ENCODE assay signal across 20 cellular contexts in the genomic region with DNA sequence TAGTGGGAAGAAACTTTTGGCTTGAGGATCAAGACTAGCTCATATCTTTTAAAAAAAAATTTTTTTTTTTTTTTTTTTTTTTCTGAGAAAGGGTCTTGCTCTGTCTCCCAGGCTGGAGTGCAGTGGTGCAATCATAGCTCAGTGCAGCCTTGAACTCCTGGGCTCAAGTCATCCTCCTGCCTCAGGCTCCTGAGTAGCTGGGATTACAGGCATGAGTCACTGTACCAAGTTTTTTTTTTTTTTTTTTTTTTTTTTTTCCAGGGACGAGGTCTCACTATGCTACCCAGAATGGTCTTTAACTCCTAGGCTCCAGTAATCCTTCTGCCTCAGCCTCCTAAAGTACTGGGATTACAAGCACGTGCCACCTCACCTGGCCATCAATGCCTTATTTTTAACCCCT. TPM values are rescaled to one million over a fixed set of nuclear protein-coding genes. Genes with fewer than 3 reads are reported as not detected.
A peak's percentile ranks its signal among the peaks of the same experiment; 100 is the strongest.
DNase-seq lines count a peak whose midpoint lies in the region; ATAC-seq, FAIRE-seq and TF ChIP-seq lines count a peak whose summit lies in the region.
"Had no signal": no experiment of that assay in that cellular context is flagged by ENCODE, and none has a peak within 500 bp of the region (broad histone marks: within the 10 kb centered on the region; RNA-seq: fewer than 3 reads in every experiment).

No MANE protein-coding gene starts in this region.

- intact Hi-C loops in Calu3 (cut with micrococcal nuclease; ENCODE audit: unreplicated experiment) = no loop called here
- intact Hi-C loops in IMR-90 (cut with micrococcal nuclease) = no loop called here

- no peak overlapping the region for H3K9ac ChIP-seq in IMR-90 (ENCODE audit: low read depth, low read length)
- no peak overlapping the region for H3K9ac ChIP-seq in mesenchymal stem cell (ENCODE audit: low read length)

- no peak overlapping the region for H3K56ac ChIP-seq in IMR-90 (ENCODE audit: extremely low read depth, insufficient read depth, low read length)

- ATAC-seq in IMR-90 (ENCODE audit: low read depth) = peak; percentile 48
- ATAC-seq in activated CD4-positive, CD25-positive, alpha-beta regulatory T cell treated with anti-CD3 and anti-CD28 coated beads, Interleukin-2, amount 50 U/mL, for 24 hours = no peak
- ATAC-seq: GM23338 had no signal

- H3K79me1 ChIP-seq in IMR-90 (ENCODE audit: low read depth in 1 of 2, low read length in 2 of 2) (peaks cover 19 to 32% of the 10 kb centered on the region in 2 experiments), mesenchymal stem cell (replicated peaks; ENCODE audit: low read length, poor library complexity, severe bottlenecking) (peaks cover 32% of the 10 kb centered on the region)

- DNase-seq in Calu3 (no peak), IMR-90 (no peak), brain microvascular endothelial cell (peak; percentile 34), mesenchymal stem cell (peak; percentile 58), glomerular visceral epithelial cell (ENCODE audit: extremely low spot score) (no peak), H54 (ENCODE audit: insufficient read length, low spot score) (no peak)
- DNase-seq: activated naive CD8-positive, alpha-beta T cell treated with anti-CD3 and anti-CD28 coated beads for 36 hours; CD8-positive, alpha-beta memory T cell; DND-41; head of caudate nucleus; NCI-H1436 treated with DMSO at 0.1 percent for 48 hours; NCI-H748 treated with DMSO at 0.1 percent for 48 hours; retina; stimulated activated CD4-positive, alpha-beta T cell treated with anti-CD3 and anti-CD28 coated beads, Interleukin-12 subunit alpha, Interleukin-12 subunit beta, amount 100 ng/mL, for 4 hours; T1000 had no signal

- no peak overlapping the region for H2BK120ac ChIP-seq in IMR-90 (ENCODE audit: low read depth, low read length)
- no peak overlapping the region for H2BK120ac ChIP-seq in mesenchymal stem cell (ENCODE audit: low read depth, low read length)

- H3K18ac ChIP-seq in IMR-90 (ENCODE audit: low read depth, low read length) = no peak overlapping the region
- H3K18ac ChIP-seq in mesenchymal stem cell (ENCODE audit: low read depth in 1 of 2, low read length in 2 of 2) = no peak overlapping the region

- no peak overlapping the region for H3K4me3 Mint-ChIP-seq in Calu3 (ENCODE audit: low read depth, unreplicated experiment)
- H3K4me3 Mint-ChIP-seq: activated naive CD8-positive, alpha-beta T cell treated with anti-CD3 and anti-CD28 coated beads for 36 hours; brain; CD8-positive, alpha-beta memory T cell; GM23338 had no signal

- no peak overlapping the region for H3K4ac ChIP-seq in IMR-90 (ENCODE audit: low read depth, low read length)
- H3K4ac ChIP-seq in mesenchymal stem cell (ENCODE audit: low read depth in 1 of 2, low read length in 2 of 2) = no peak overlapping the region

- H3K27me3 ChIP-seq in IMR-90 (ENCODE audit: control insufficient read depth, insufficient read depth, low read length) (no peaks in the 10 kb centered on the region), brain microvascular endothelial cell (replicated peaks) (no peaks in the 10 kb centered on the region), mesenchymal stem cell (ENCODE audit: control insufficient read depth in 1 of 2, insufficient read depth in 1 of 2, low read length in 2 of 2) (no peaks in the 10 kb centered on the region)
- H3K27me3 ChIP-seq: esophagus muscularis mucosa had no signal

- H2AFZ ChIP-seq in IMR-90 (replicated peaks; ENCODE audit: low read length, poor library complexity) (no peak overlapping the region), mesenchymal stem cell (ENCODE audit: low read depth, low read length) (no peak overlapping the region)
- H2AFZ ChIP-seq: GM23338 had no signal

- H3K27me3 Mint-ChIP-seq in Calu3 (ENCODE audit: unreplicated experiment) = no peaks in the 10 kb centered on the region
- H3K27me3 Mint-ChIP-seq: activated naive CD8-positive, alpha-beta T cell treated with anti-CD3 and anti-CD28 coated beads for 36 hours; CD8-positive, alpha-beta memory T cell had no signal

- peak overlapping the region; percentile 34 for H3K27ac Mint-ChIP-seq in Calu3 (ENCODE audit: unreplicated experiment)
- H3K27ac Mint-ChIP-seq: activated naive CD8-positive, alpha-beta T cell treated with anti-CD3 and anti-CD28 coated beads for 36 hours; brain; GM23338 had no signal

- POLR2A ChIA-PET in IMR-90 (lab: Charles Lee; ENCODE audit: unreplicated experiment) = no interaction called here

- no peak for FAIRE-seq in H54 (lab: Jason Lieb, UNC)

- no peak overlapping the region for H3K23ac ChIP-seq in IMR-90 (ENCODE audit: low read depth, low read length)
- H3K23ac ChIP-seq in mesenchymal stem cell (ENCODE audit: low read length in 2 of 2) = no peak overlapping the region

- peaks cover 21% of the 10 kb centered on the region for H3K36me3 ChIP-seq in IMR-90 (ENCODE audit: control insufficient read depth, insufficient read depth, low read length)
- no peaks in the 10 kb centered on the region for H3K36me3 ChIP-seq in brain microvascular endothelial cell (replicated peaks)
- peaks cover 7 to 22% of the 10 kb centered on the region in 2 experiments for H3K36me3 ChIP-seq in mesenchymal stem cell (ENCODE audit: control insufficient read depth in 1 of 2, insufficient read depth in 2 of 2, low read depth in 1 of 2, low read length in 2 of 2)

- TF ChIP-seq RAD21 in IMR-90 (IDR thresholded peaks at IDR 0.05; ENCODE audit: low read length) = no peak

- TF ChIP-seq CTCF in Calu3 (IDR thresholded peaks at IDR 0.05; ENCODE audit: unreplicated experiment) (no peak), IMR-90 (conservative IDR thresholded peaks at IDR 0.05; ENCODE audit: low read depth, low read length) (no peak), brain microvascular endothelial cell (IDR thresholded peaks at IDR 0.05; ENCODE audit: low read depth, low read length, missing control alignments) (no peak)

- H2BK20ac ChIP-seq in IMR-90 (ENCODE audit: low read depth, low read length) = no peak overlapping the region

- no peaks in the 10 kb centered on the region for H3K9me3 Mint-ChIP-seq in Calu3 (ENCODE audit: low read depth, unreplicated experiment)
- H3K9me3 Mint-ChIP-seq: activated naive CD8-positive, alpha-beta T cell treated with anti-CD3 and anti-CD28 coated beads for 36 hours; brain; CD8-positive, alpha-beta memory T cell; GM23338 had no signal

- in situ Hi-C loops in IMR-90 (cut with MboI; ENCODE audit: low sequenced_read_pairs) (no loop called here), brain microvascular endothelial cell (cut with HindIII; ENCODE audit: low pct_ligation_motif_present, low sequenced_read_pairs) (no loop called here)

- no peak overlapping the region for H2BK5ac ChIP-seq in IMR-90 (ENCODE audit: low read depth, low read length, poor library complexity, severe bottlenecking)
- no peak overlapping the region for H2BK5ac ChIP-seq in mesenchymal stem cell (ENCODE audit: low read depth, low read length, poor library complexity, severe bottlenecking)

- no peak overlapping the region for H2AK9ac ChIP-seq in IMR-90 (replicated peaks; ENCODE audit: low read depth, low read length, poor library complexity)

- H2BK12ac ChIP-seq in mesenchymal stem cell (ENCODE audit: low read length in 2 of 2) = no peak overlapping the region

- peaks cover 23% of the 10 kb centered on the region for H3K36me3 Mint-ChIP-seq in Calu3 (ENCODE audit: insufficient read depth, unreplicated experiment)

- H3K9me3 ChIP-seq in IMR-90 (ENCODE audit: control insufficient read depth, insufficient read depth, low read length) = no peaks in the 10 kb centered on the region
- H3K9me3 ChIP-seq in mesenchymal stem cell (ENCODE audit: control insufficient read depth, low read length) = no peaks in the 10 kb centered on the region
- H3K9me3 ChIP-seq: esophagus muscularis mucosa had no signal

- TF ChIP-seq POLR2A in IMR-90 (IDR thresholded peaks at IDR 0.05; ENCODE audit: low read depth, low read length) = no peak
- no peak for TF ChIP-seq POLR2A in H54 (IDR thresholded peaks at IDR 0.05; ENCODE audit: low read depth, low read length)

- H3K4me2 ChIP-seq in IMR-90 (ENCODE audit: low read depth, low read length) (no peak overlapping the region), mesenchymal stem cell (ENCODE audit: low read length, poor library complexity, severe bottlenecking) (no peak overlapping the region)
- H3K4me2 ChIP-seq: GM23338 had no signal

- H3K4me3 ChIP-seq in IMR-90 (ENCODE audit: insufficient read depth, low read depth, low read length) (no peak overlapping the region), brain microvascular endothelial cell (ENCODE audit: low read depth, low read length) (no peak overlapping the region), mesenchymal stem cell (ENCODE audit: insufficient read depth in 1 of 2, low read depth in 1 of 2, low read length in 2 of 2) (no peak overlapping the region)
- H3K4me3 ChIP-seq: esophagus muscularis mucosa, GM23338, SK-N-MC had no signal

- H3K4me1 Mint-ChIP-seq in Calu3 (ENCODE audit: low read depth, unreplicated experiment) = peaks cover 63% of the 10 kb centered on the region
- H3K4me1 Mint-ChIP-seq: activated naive CD8-positive, alpha-beta T cell treated with anti-CD3 and anti-CD28 coated beads for 36 hours; brain; GM23338 had no signal

- WGBS in IMR-90 (ENCODE audit: extremely low coverage in 2 of 2, insufficient read length in 1 of 2), 2 experiments = no CpG with 5 or more reads among the region's 2 CpGs
- no CpG with 5 or more reads among the region's 2 CpGs for WGBS in mesenchymal stem cell

- no peak overlapping the region for H2AK5ac ChIP-seq in IMR-90 (ENCODE audit: low read depth, low read length)
- H2AK5ac ChIP-seq in mesenchymal stem cell (ENCODE audit: low read length, severe bottlenecking) = no peak overlapping the region

- H3K14ac ChIP-seq in IMR-90 (replicated peaks; ENCODE audit: low read depth, low read length) = no peak overlapping the region
- no peak overlapping the region for H3K14ac ChIP-seq in mesenchymal stem cell (ENCODE audit: low read length in 2 of 2)

- peaks cover 4% of the 10 kb centered on the region; the same call in 1 of the 2 replicates for H3K4me1 ChIP-seq in IMR-90 (ENCODE audit: control insufficient read depth, insufficient read depth, low read length)
- peaks cover 8% of the 10 kb centered on the region for H3K4me1 ChIP-seq in mesenchymal stem cell (ENCODE audit: control insufficient read depth, insufficient read depth, low read depth, low read length)

- CTCF ChIA-PET in Calu3 (lab: Charles Lee) = interaction anchor here (0.6 to 0.7 kb wide), 5 partner anchors 10 to 241 kb away, joined by 3 to 9 read pairs (median 5); no protein-coding TSS in a partner anchor
- CTCF ChIA-PET in IMR-90 (lab: Yijun Ruan, JAX) = no interaction called here

- H3K27ac ChIP-seq in IMR-90 (ENCODE audit: insufficient read depth, low read length) (no peak overlapping the region; the same call in 1 of the 2 replicates), brain microvascular endothelial cell (no peak overlapping the region), mesenchymal stem cell (ENCODE audit: low read length, poor library complexity, severe bottlenecking) (no peak overlapping the region)
- H3K27ac ChIP-seq: esophagus muscularis mucosa, SK-N-MC had no signal

- no peak overlapping the region for H4K8ac ChIP-seq in IMR-90 (ENCODE audit: low read depth in 2 of 2, low read length in 2 of 2)
- no peak overlapping the region for H4K8ac ChIP-seq in mesenchymal stem cell (ENCODE audit: low read length)

- H4K91ac ChIP-seq in IMR-90 (ENCODE audit: insufficient read depth, low read depth, low read length) = no peak overlapping the region
- H4K91ac ChIP-seq in mesenchymal stem cell (ENCODE audit: low read length) = no peak overlapping the region

- dilution Hi-C loops in IMR-90 (cut with HindIII; ENCODE audit: low sequenced_read_pairs, unreplicated experiment) = no loop called here

- BruUV-seq in Calu3 (replicated peaks; lab: Mats Ljungman, UMichigan) = no TSS peak
- BruUV-seq in IMR-90 (replicated peaks; lab: Mats Ljungman, UMichigan) = no TSS peak

- H3K9me1 ChIP-seq in IMR-90 (ENCODE audit: insufficient read depth, low read length) = peaks cover 7% of the 10 kb centered on the region; the same call in 1 of the 2 replicates

- H4K5ac ChIP-seq in IMR-90 (ENCODE audit: low read depth, low read length) = no peak overlapping the region

- H4K20me1 ChIP-seq in IMR-90 (ENCODE audit: insufficient read depth, low read length) = no peaks in the 10 kb centered on the region; the same call in 1 of the 2 replicates

- no peak overlapping the region for H2BK15ac ChIP-seq in IMR-90 (ENCODE audit: low read depth, low read length)
- no peak overlapping the region for H2BK15ac ChIP-seq in mesenchymal stem cell (ENCODE audit: low read depth, poor library complexity, severe bottlenecking)

RNA-seq across cellular contexts. Expression of a gene that starts 27.9 kb away (rescaled TPM):
- total RNA-seq in Calu3 (2022) = 45.7 and 45.9 TPM in 2 replicates
- 20.8 and 24.2 TPM in 2 replicates for total RNA-seq in IMR-90 (2012; rRNA removed)
- 10.0 and 14.2 TPM in 2 replicates for polyA plus RNA-seq in IMR-90 (2012; rRNA removed)
- polyA plus RNA-seq in IMR-90 (2012; cell fraction: cytosol; rRNA removed) = 2.5 and 2.8 TPM in 2 replicates
- 4.8 and 35.5 TPM in 2 replicates for polyA plus RNA-seq in IMR-90 (2012; cell fraction: nucleus; rRNA removed; ENCODE audit: low replicate concordance)
- polyA plus RNA-seq in mesenchymal stem cell (2013, experiment 1 of 2) = 16.7 TPM
- polyA plus RNA-seq in mesenchymal stem cell (2013, experiment 2 of 2) = 20.0 TPM

Comparison
In these comparisons a context has a peak if more than half of its experiments do, and no peak if none do; other contexts are left out.
1. DNase-seq: peak in brain microvascular endothelial cell (single experiment) and mesenchymal stem cell (single experiment); none in Calu3 (single experiment), IMR-90 (single experiment), glomerular visceral epithelial cell (single experiment) and H54 (single experiment).